9 cellular contexts compared by ENCODE assay signal in genomic region chr4:82780398-82781231, GRCh38. TPM values are rescaled to one million over a fixed set of nuclear protein-coding genes. Genes with fewer than 3 reads are reported as not detected.
DNase-seq lines count a peak whose midpoint lies in the region; ATAC-seq and TF ChIP-seq lines count a peak whose summit lies in the region.
"Had no signal": no experiment of that assay in that cellular context is flagged by ENCODE, and none has a peak within 500 bp of the region (broad histone marks: within the 10 kb centered on the region; RNA-seq: fewer than 3 reads in every experiment).

No MANE protein-coding gene starts in this region.

- intact Hi-C loops in ovary (cut with DNase I) = no loop called here

- peak; percentile 90 for ATAC-seq in HG02981 (IDR thresholded peaks at IDR 0.05; ENCODE audit: unreplicated experiment)
- no peak for ATAC-seq in HG02571 (IDR thresholded peaks at IDR 0.05; ENCODE audit: unreplicated experiment)
- no peak for ATAC-seq in HG02970 (IDR thresholded peaks at IDR 0.05; ENCODE audit: low FRiP score, unreplicated experiment)
- ATAC-seq in GM19467 (IDR thresholded peaks at IDR 0.05; ENCODE audit: unreplicated experiment) = no peak

- H3K4me3 ChIP-seq in ovary = no peak overlapping the region

- no peak for TF ChIP-seq CTCF in ovary (IDR thresholded peaks at IDR 0.05)

- TF ChIP-seq EP300 in ovary (IDR thresholded peaks at IDR 0.05) = no peak

- peaks cover 27% of the 10 kb centered on the region for H3K4me1 ChIP-seq in ovary (ENCODE audit: insufficient read depth)

- no peaks in the 10 kb centered on the region for H3K36me3 ChIP-seq in ovary

- H3K27ac ChIP-seq in cingulate gyrus (ENCODE audit: low read depth, low read length) (peak overlapping the region; percentile 34), ovary (peak overlapping the region in 1 of 2 donors; percentile 46)

- WGBS in ovary, 3 donors = 23 to 27% (median 24%) methylated on average over 10 of the region's 10 CpGs

- no peaks in the 10 kb centered on the region for H3K9me3 ChIP-seq in ovary

- TF ChIP-seq POLR2A in ovary (IDR thresholded peaks at IDR 0.05) = no peak

- no peaks in the 10 kb centered on the region for H3K27me3 ChIP-seq in ovary

- DNase-seq in DMS53 (lab: John Stamatoyannopoulos, UW) (peak; percentile 77), NCI-H226 (peak; percentile 36), ovary (peak; percentile 86 to 94 (median 90))
- DNase-seq: activated naive CD8-positive, alpha-beta T cell treated with anti-CD3 and anti-CD28 coated beads, Interleukin-2, amount 10 ng/mL, durations not matched to agents 7 days and 5 days had no signal

RNA-seq across cellular contexts. Expression of gene SCD5, which starts 18.0 kb away (rescaled TPM):
- 100 to 1,000 TPM in 5 of 7 donors, 10 to 100 TPM in 2; 96.3 to 203 (median 119) TPM for total RNA-seq in ovary
- polyA plus RNA-seq in ovary = 100 to 1,000 TPM in 1 of 2 donors, 10 to 100 TPM in 1; 99.3 to 174 TPM

Comparison
In these comparisons a context has a peak if more than half of its experiments do, and no peak if none do; other contexts are left out.
1. DNase-seq: peak in every context shown above with its lines; median percentile 90 in ovary; 77 in DMS53; 36 in NCI-H226.